ENCODE assay signal across 2 cellular contexts in genomic region chr3:16059700-16060357, GRCh38.
A peak's percentile ranks its signal among the peaks of the same experiment; 100 is the strongest.
TF ChIP-seq lines count a peak whose summit lies in the region.

No MANE protein-coding gene starts in this region.

TF ChIP-seq in HCT116, 20 proteins besides CTCF, POLR2A, EP300 and RAD21:
- TF ChIP-seq FOSL1 (IDR thresholded peaks at IDR 0.05; ENCODE audit: low read depth): no peak
- no peak for TF ChIP-seq EGR1 (IDR thresholded peaks at IDR 0.05; ENCODE audit: low read depth)
- no peak for TF ChIP-seq SRF (IDR thresholded peaks at IDR 0.05; ENCODE audit: low read depth)
- no peak for TF ChIP-seq ZFX (IDR thresholded peaks at IDR 0.05)
- TF ChIP-seq SIN3A (IDR thresholded peaks at IDR 0.05; ENCODE audit: low read depth): no peak
- TF ChIP-seq CBX3 (IDR thresholded peaks at IDR 0.05; ENCODE audit: low read depth): no peak
- TF ChIP-seq ATF3 (IDR thresholded peaks at IDR 0.05): no peak
- no peak for TF ChIP-seq ELF1 (IDR thresholded peaks at IDR 0.05; ENCODE audit: borderline replicate concordance, low read depth)
- no peak for TF ChIP-seq EZH2phosphoT487 (IDR thresholded peaks at IDR 0.05; ENCODE audit: borderline replicate concordance)
- no peak for TF ChIP-seq REST (IDR thresholded peaks at IDR 0.05; ENCODE audit: low read depth)
- no peak for TF ChIP-seq MAX (IDR thresholded peaks at IDR 0.05)
- no peak for TF ChIP-seq CEBPB (IDR thresholded peaks at IDR 0.05; ENCODE audit: low read depth)

TF ChIP-seq in HepG2, 621 proteins besides CTCF, POLR2A, EP300 and RAD21:
- TF ChIP-seq ZNF790 (CRISPR knock-in tag; IDR thresholded peaks at IDR 0.05; ENCODE audit: borderline replicate concordance) (no peak), ZNF770 (CRISPR knock-in tag; IDR thresholded peaks at IDR 0.05) (no peak), CHD4 (IDR thresholded peaks at IDR 0.05; ENCODE audit: borderline replicate concordance, low read length) (peak; percentile 33; the same call in 1 of the 2 replicates), MTF2 (CRISPR knock-in tag; IDR thresholded peaks at IDR 0.05; ENCODE audit: borderline replicate concordance) (0 out of 2 replicates have a peak, but pooled peaks have one; percentile 4), STAT6 (CRISPR knock-in tag; IDR thresholded peaks at IDR 0.05; ENCODE audit: borderline replicate concordance) (peak; percentile 0; the same call in 1 of the 2 replicates), SMAD9 (CRISPR knock-in tag; IDR thresholded peaks at IDR 0.05) (0 out of 2 replicates have a peak, but pooled peaks have one; percentile 84), NR2F1 (CRISPR knock-in tag; IDR thresholded peaks at IDR 0.05) (no peak), EHMT2 (IDR thresholded peaks at IDR 0.05; ENCODE audit: borderline replicate concordance, low read depth, low read length) (0 out of 2 replicates have a peak, but pooled peaks have one; percentile 14), KLF16 (CRISPR knock-in tag; IDR thresholded peaks at IDR 0.05) (no peak)
